ENCODE assay signal across 9 cellular contexts in the genomic region with DNA sequence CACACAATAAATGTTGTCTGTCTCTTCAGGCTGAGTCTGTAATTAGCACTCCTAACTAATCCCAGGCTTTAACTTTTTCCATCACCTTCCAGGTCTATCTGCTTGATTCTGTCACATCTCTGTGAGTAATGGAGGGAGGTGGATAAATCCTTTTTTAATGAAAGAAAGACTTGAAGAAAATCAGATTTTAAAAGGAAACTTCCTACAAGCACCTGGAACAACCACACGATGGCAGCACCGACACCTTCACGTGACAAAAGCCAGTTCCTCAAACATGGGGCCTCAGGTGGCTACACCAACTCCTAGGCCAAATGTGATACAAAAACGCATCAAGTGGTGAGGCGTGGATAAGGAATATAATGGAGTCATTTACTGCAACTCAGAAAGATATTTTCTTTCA. TPM values are rescaled to one million over a fixed set of nuclear protein-coding genes. Genes with fewer than 3 reads are reported as not detected.
DNase-seq lines count a peak whose midpoint lies in the region; ATAC-seq and TF ChIP-seq lines count a peak whose summit lies in the region.
"Had no signal": no experiment of that assay in that cellular context is flagged by ENCODE, and none has a peak within 500 bp of the region (broad histone marks: within the 10 kb centered on the region; RNA-seq: fewer than 3 reads in every experiment).

No MANE protein-coding gene starts in this region.

- no peaks in the 10 kb centered on the region for H3K9me3 ChIP-seq in DOHH2 (ENCODE audit: control insufficient read depth, insufficient read depth, low read length)
- no peaks in the 10 kb centered on the region for H3K9me3 ChIP-seq in RWPE2 (ENCODE audit: severe bottlenecking)
- no peaks in the 10 kb centered on the region for H3K9me3 ChIP-seq in osteoblast (ENCODE audit: low read depth, low read length)
- no peaks in the 10 kb centered on the region for H3K9me3 ChIP-seq in vagina

- no peak overlapping the region for H3K4me3 ChIP-seq in DOHH2 (ENCODE audit: low read length)
- no peak overlapping the region for H3K4me3 ChIP-seq in RWPE2 (ENCODE audit: severe bottlenecking)
- H3K4me3 ChIP-seq in osteoblast (ENCODE audit: insufficient read depth, low read length), result no peak overlapping the region
- no peak overlapping the region for H3K4me3 ChIP-seq in vagina

- H3K27ac ChIP-seq in DOHH2 (ENCODE audit: low read depth, low read length), result no peak overlapping the region
- no peak overlapping the region for H3K27ac ChIP-seq in RWPE2 (ENCODE audit: poor library complexity, severe bottlenecking)
- H3K27ac ChIP-seq in osteoblast (ENCODE audit: low read depth, low read length), result no peak overlapping the region
- no peak overlapping the region for H3K27ac ChIP-seq in vagina

- H3K79me2 ChIP-seq in DOHH2 (ENCODE audit: control insufficient read depth, low read length) (peaks cover 7% of the 10 kb centered on the region; the same call in 1 of the 2 replicates), osteoblast (ENCODE audit: insufficient read depth, low read length) (peaks cover 7% of the 10 kb centered on the region)

- ATAC-seq in RWPE2 (ENCODE audit: low read depth) (no peak), GM18870 (IDR thresholded peaks at IDR 0.05; ENCODE audit: unreplicated experiment) (no peak), left cardiac atrium (no peak)
- ATAC-seq in effector memory CD8-positive, alpha-beta T cell (replicated peaks), result no peak

- no peaks in the 10 kb centered on the region for H3K27me3 Mint-ChIP-seq in effector memory CD8-positive, alpha-beta T cell

- H3K4me2 ChIP-seq in DOHH2 (ENCODE audit: low read length), result no peak overlapping the region
- no peak overlapping the region for H3K4me2 ChIP-seq in osteoblast (ENCODE audit: insufficient read depth, low read length)

- H3K4me1 ChIP-seq in DOHH2 (ENCODE audit: control insufficient read depth, low read length), result no peaks in the 10 kb centered on the region
- H3K4me1 ChIP-seq in RWPE2 (ENCODE audit: insufficient read depth, poor library complexity, severe bottlenecking), result no peaks in the 10 kb centered on the region
- peaks cover 8% of the 10 kb centered on the region for H3K4me1 ChIP-seq in osteoblast (ENCODE audit: insufficient read depth, low read length)
- H3K4me1 ChIP-seq in vagina, result no peaks in the 10 kb centered on the region

- H3F3A ChIP-seq in DOHH2 (ENCODE audit: control insufficient read depth, insufficient read depth), result no peaks in the 10 kb centered on the region

- H3K27me3 ChIP-seq in DOHH2 (ENCODE audit: control insufficient read depth, low read length) (no peaks in the 10 kb centered on the region), RWPE2 (ENCODE audit: insufficient read depth, poor library complexity, severe bottlenecking) (no peaks in the 10 kb centered on the region), osteoblast (ENCODE audit: insufficient read depth, low read length) (no peaks in the 10 kb centered on the region), vagina (no peaks in the 10 kb centered on the region)

- intact Hi-C loops in vagina (cut with DNase I), result no loop called here
- intact Hi-C loops in left cardiac atrium (cut with DNase I), result no loop called here

- H3K36me3 ChIP-seq in DOHH2 (ENCODE audit: control insufficient read depth, low read length) (peaks cover 93% of the 10 kb centered on the region), RWPE2 (ENCODE audit: low read depth) (peaks cover 41% of the 10 kb centered on the region), osteoblast (ENCODE audit: insufficient read depth, low read length) (peaks cover 48% of the 10 kb centered on the region), vagina (peaks cover 0 to 26% of the 10 kb centered on the region in 2 donors)

- H3K9me2 ChIP-seq in DOHH2 (replicated peaks; ENCODE audit: control insufficient read depth, low read length), result no peaks in the 10 kb centered on the region

- H4K20me1 ChIP-seq in DOHH2 (ENCODE audit: control insufficient read depth, insufficient read depth, low read depth, low read length) (no peaks in the 10 kb centered on the region), osteoblast (ENCODE audit: insufficient read depth, low read length) (peaks cover 7% of the 10 kb centered on the region)

- no peak for TF ChIP-seq POLR2A in vagina (IDR thresholded peaks at IDR 0.05)

- peak; percentile 17 for DNase-seq in HCEC 1CT
- DNase-seq in RWPE2 (ENCODE audit: low spot score), result no peak
- peak in 2 of 3 experiments; percentile 5 to 18 for DNase-seq in effector memory CD8-positive, alpha-beta T cell
- no peak for DNase-seq in osteoblast (ENCODE audit: insufficient read length, low spot score, missing footprints)
- no peak for DNase-seq in vagina (ENCODE audit: extremely low spot score in 2 of 2)
- DNase-seq in left cardiac atrium, result no peak

- H3K4me3 Mint-ChIP-seq in effector memory CD8-positive, alpha-beta T cell, result no peak overlapping the region
- H3K4me3 Mint-ChIP-seq: T-helper 1 cell treated with Interleukin-12 subunit alpha and Interleukin-12 subunit beta and Interleukin-4 antibody, amounts not matched to agents 30 μg/mL and 1 μg/mL, for 36 hours had no signal

- H3K27ac Mint-ChIP-seq in effector memory CD8-positive, alpha-beta T cell, result peak overlapping the region in 1 of 2 donors; percentile 36
- H3K27ac Mint-ChIP-seq: T-helper 1 cell treated with Interleukin-12 subunit alpha and Interleukin-12 subunit beta and Interleukin-4 antibody, amounts not matched to agents 30 μg/mL and 1 μg/mL, for 36 hours had no signal

- H2AFZ ChIP-seq in osteoblast (ENCODE audit: low read length), result no peak overlapping the region

- no peaks in the 10 kb centered on the region for H3K4me1 Mint-ChIP-seq in effector memory CD8-positive, alpha-beta T cell (ENCODE audit: low read depth in 2 of 2)

- H3K36me3 Mint-ChIP-seq in effector memory CD8-positive, alpha-beta T cell (ENCODE audit: insufficient read depth), result peaks cover 57% of the 10 kb centered on the region

- TF ChIP-seq CTCF in DOHH2 (IDR thresholded peaks at IDR 0.05; ENCODE audit: low read depth, low read length, poor library complexity, severe bottlenecking) (peak; percentile 48), RWPE2 (IDR thresholded peaks at IDR 0.05; ENCODE audit: poor library complexity, severe bottlenecking) (peak; percentile 52), osteoblast (IDR thresholded peaks at IDR 0.05; ENCODE audit: extremely low read depth, low read depth, low read length) (peak; percentile 74), vagina (IDR thresholded peaks at IDR 0.05) (no peak)

- no peaks in the 10 kb centered on the region for H3K9me3 Mint-ChIP-seq in effector memory CD8-positive, alpha-beta T cell
- H3K9me3 Mint-ChIP-seq: T-helper 1 cell treated with Interleukin-12 subunit alpha and Interleukin-12 subunit beta and Interleukin-4 antibody, amounts not matched to agents 30 μg/mL and 1 μg/mL, for 36 hours had no signal

RNA-seq across cellular contexts. Expression of a gene that starts 41.8 kb away (rescaled TPM):
- total RNA-seq in osteoblast (32.6 and 32.7 TPM in 2 replicates), vagina (20.1 TPM), left cardiac atrium (10 to 100 TPM; 11.2 to 12.7 TPM)

RNA-seq across cellular contexts. Expression of a gene that starts 46.1 kb away (rescaled TPM):
- not detected in 2 replicates for total RNA-seq in osteoblast
- total RNA-seq in vagina, result not detected
- total RNA-seq in left cardiac atrium, result not detected

RNA-seq across cellular contexts. Expression of a gene that starts 49.6 kb away (rescaled TPM):
- total RNA-seq in osteoblast (18.0 and 18.1 TPM in 2 replicates), vagina (14.0 TPM), left cardiac atrium (10 to 100 TPM; 15.6 to 16.2 TPM)

Comparison
In these comparisons a context has a peak if more than half of its experiments do, and no peak if none do; other contexts are left out.
1. CTCF ChIP-seq: peak in DOHH2 (single experiment), RWPE2 (single experiment) and osteoblast (single experiment); none in vagina (0 of 3).
2. DNase-seq: peak in HCEC 1CT (single experiment) and effector memory CD8-positive, alpha-beta T cell (2 of 3); none in RWPE2 (single experiment), osteoblast (single experiment), vagina (0 of 2) and left cardiac atrium (single experiment).